In genomic region chr1:32487182-32487581, GRCh38 we compare ENCODE assay signal across 20 cellular contexts. TPM values are rescaled to one million over a fixed set of nuclear protein-coding genes. Genes with fewer than 3 reads are reported as not detected.
DNase-seq lines count a peak whose midpoint lies in the region; ATAC-seq and TF ChIP-seq lines count a peak whose summit lies in the region.
"Had no signal": no experiment of that assay in that cellular context is flagged by ENCODE, and none has a peak within 500 bp of the region (broad histone marks: within the 10 kb centered on the region; RNA-seq: fewer than 3 reads in every experiment).

No MANE protein-coding gene starts in this region.

- H3K36me3 ChIP-seq in PC-9 (ENCODE audit: low read depth) (no peaks in the 10 kb centered on the region), hepatocyte (replicated peaks; ENCODE audit: insufficient read depth, low read depth) (no peaks in the 10 kb centered on the region), suprapubic skin (no peaks in the 10 kb centered on the region)
- H3K36me3 ChIP-seq: HAP-1, SJSA1 had no signal

- CTCF ChIA-PET in PC-9 (lab: Charles Lee), result interaction anchor here (0.6 kb wide), 1 partner anchor 34 kb away, joined by 4 read pairs; no protein-coding TSS in a partner anchor

- no peak for TF ChIP-seq EP300 in suprapubic skin (IDR thresholded peaks at IDR 0.05)

- H3K27ac ChIP-seq in PC-9, result peak overlapping the region; percentile 54
- peak overlapping the region; percentile 59 for H3K27ac ChIP-seq in hepatocyte
- H3K27ac ChIP-seq in suprapubic skin, result no peak overlapping the region
- H3K27ac ChIP-seq: SJSA1 had no signal

- peaks cover 23% of the 10 kb centered on the region for H3K36me3 Mint-ChIP-seq in progenitor cell of endocrine pancreas (ENCODE audit: insufficient read depth)

- peaks cover 25% of the 10 kb centered on the region for H3K4me1 Mint-ChIP-seq in progenitor cell of endocrine pancreas (ENCODE audit: low read depth)
- H3K4me1 Mint-ChIP-seq: CD8-positive, alpha-beta memory T cell had no signal

- no TSS peak for BruUV-seq in PC-9 (replicated peaks; lab: Mats Ljungman, UMichigan)

- POLR2A ChIA-PET in PC-9 (lab: Charles Lee; ENCODE audit: unreplicated experiment), result interaction anchor here (0.6 to 0.7 kb wide), 2 partner anchors 31 to 68 kb away, joined by 3 read pairs; no protein-coding TSS in a partner anchor

- TF ChIP-seq CTCF in PC-9 (conservative IDR thresholded peaks at IDR 0.05) (no peak; the same call in 1 of the 2 replicates), hepatocyte (IDR thresholded peaks at IDR 0.05; ENCODE audit: poor library complexity) (no peak), progenitor cell of endocrine pancreas (IDR thresholded peaks at IDR 0.05; ENCODE audit: unreplicated experiment) (no peak), suprapubic skin (IDR thresholded peaks at IDR 0.05) (no peak)

- H3F3A ChIP-seq in PC-9 (ENCODE audit: insufficient read depth, low read depth), result peaks cover 21% of the 10 kb centered on the region

- intact Hi-C loops in PC-9 (cut with micrococcal nuclease; ENCODE audit: unreplicated experiment), result no loop called here

- H3K9me2 ChIP-seq in PC-9 (ENCODE audit: insufficient read depth), result no peaks in the 10 kb centered on the region
- H3K9me2 ChIP-seq in hepatocyte (replicated peaks; ENCODE audit: insufficient read depth), result no peaks in the 10 kb centered on the region

- H3K4me2 ChIP-seq in PC-9, result peak overlapping the region; percentile 67
- no peak overlapping the region for H3K4me2 ChIP-seq in hepatocyte

- peak overlapping the region; percentile 13; the same call in 1 of the 2 replicates for H3K4me3 ChIP-seq in PC-9
- H3K4me3 ChIP-seq in hepatocyte, result no peak overlapping the region
- H3K4me3 ChIP-seq in suprapubic skin, result no peak overlapping the region
- H3K4me3 ChIP-seq: HAP-1, SJSA1 had no signal

- H2AFZ ChIP-seq in PC-9 (no peak overlapping the region), hepatocyte (no peak overlapping the region)

- peaks cover 25% of the 10 kb centered on the region for H3K4me1 ChIP-seq in PC-9 (replicated peaks; ENCODE audit: insufficient read depth)
- H3K4me1 ChIP-seq in hepatocyte (ENCODE audit: insufficient read depth), result peaks cover 11% of the 10 kb centered on the region
- no peaks in the 10 kb centered on the region for H3K4me1 ChIP-seq in suprapubic skin
- H3K4me1 ChIP-seq: HAP-1, SJSA1 had no signal

- H3K27me3 Mint-ChIP-seq in progenitor cell of endocrine pancreas, result no peaks in the 10 kb centered on the region

- H3K27me3 ChIP-seq in PC-9 (ENCODE audit: insufficient read depth, low read depth) (peaks cover 7% of the 10 kb centered on the region; the same call in 1 of the 2 replicates), hepatocyte (no peaks in the 10 kb centered on the region), suprapubic skin (no peaks in the 10 kb centered on the region)
- H3K27me3 ChIP-seq: SJSA1 had no signal

- ATAC-seq in GM21423 (IDR thresholded peaks at IDR 0.05; ENCODE audit: unreplicated experiment), result no peak

- peak overlapping the region; percentile 88 for H3K27ac Mint-ChIP-seq in progenitor cell of endocrine pancreas
- H3K27ac Mint-ChIP-seq: CD8-positive, alpha-beta memory T cell had no signal

- no peaks in the 10 kb centered on the region for H4K20me1 ChIP-seq in PC-9 (ENCODE audit: insufficient read depth)
- no peaks in the 10 kb centered on the region for H4K20me1 ChIP-seq in hepatocyte (ENCODE audit: insufficient read depth, poor library complexity, severe bottlenecking)

- peak overlapping the region; percentile 40 for H3K4me3 Mint-ChIP-seq in progenitor cell of endocrine pancreas (ENCODE audit: low read depth)
- H3K4me3 Mint-ChIP-seq: CD8-positive, alpha-beta memory T cell had no signal

- no peaks in the 10 kb centered on the region for H3K9me3 ChIP-seq in PC-9 (ENCODE audit: insufficient read depth, low read depth)
- H3K9me3 ChIP-seq in hepatocyte (ENCODE audit: low read depth), result no peaks in the 10 kb centered on the region
- H3K9me3 ChIP-seq in suprapubic skin, result no peaks in the 10 kb centered on the region
- H3K9me3 ChIP-seq: HAP-1, SJSA1 had no signal

- DNase-seq in HT1080 (ENCODE audit: low read depth) (peak; percentile 10), PC-9 (peak in 1 of 2 experiments; percentile 66), hepatocyte (ENCODE audit: low spot score) (no peak), progenitor cell of endocrine pancreas (ENCODE audit: low spot score, unreplicated experiment) (no peak), medulla oblongata (ENCODE audit: extremely low spot score) (no peak), suprapubic skin (ENCODE audit: low spot score in 2 of 2) (no peak)
- DNase-seq in effector CD8-positive, alpha-beta T cell (lab: John Stamatoyannopoulos, UW), result no peak
- DNase-seq: ACHN; C1 segment of cervical spinal cord; CD8-positive, alpha-beta memory T cell; KG1; MV-4-11; NCI-H1417; NCI-H187; NCI-H2107; NCI-H510A treated with DMSO at 0.1 percent for 48 hours; NCI-H82 had no signal

- H3K79me2 ChIP-seq in PC-9 (ENCODE audit: low read depth) (no peaks in the 10 kb centered on the region), hepatocyte (no peaks in the 10 kb centered on the region)

- TF ChIP-seq POLR2A in suprapubic skin (IDR thresholded peaks at IDR 0.05), result no peak

- no peaks in the 10 kb centered on the region for H3K9me3 Mint-ChIP-seq in progenitor cell of endocrine pancreas (ENCODE audit: low read depth)
- H3K9me3 Mint-ChIP-seq: CD8-positive, alpha-beta memory T cell had no signal

- 79% methylated on average over 5 of the region's 5 CpGs for WGBS in hepatocyte (ENCODE audit: low lambda C conversion rate, missing lambda C conversion rate)
- 91% methylated on average over 5 of the region's 5 CpGs for WGBS in suprapubic skin

RNA-seq across cellular contexts. Expression of gene ZBTB8B, which starts 22.3 kb away (rescaled TPM):
- not detected in 2 replicates for total RNA-seq in HT1080 (2014; rRNA removed; shearing (Covaris generic))
- polyA plus RNA-seq in HT1080 (2015; cell fraction: cytosol; rRNA removed), result not detected in 2 replicates
- polyA plus RNA-seq in HT1080 (2015; cell fraction: nucleus; rRNA removed), result 0.01 TPM in 1 of 2 replicates, not detected in the other
- total RNA-seq in PC-9 (2021) (0.05 and 0.09 TPM in 2 replicates), hepatocyte (0.36 and 0.90 TPM in 2 replicates), progenitor cell of endocrine pancreas (4.3 and 4.7 TPM in 2 replicates), suprapubic skin (under 1 TPM in 1 of 4 donors, not detected in 3; 0.08 TPM)
- polyA plus RNA-seq in hepatocyte, result 0.22 and 0.28 TPM in 2 replicates
- total RNA-seq: CD8-positive, alpha-beta memory T cell; SJSA1 had no signal
- polyA plus RNA-seq: CD8-positive, alpha-beta memory T cell had no signal

RNA-seq across cellular contexts. Expression of gene ZBTB8A, which starts 52.0 kb away (rescaled TPM):
- 1.9 and 3.1 TPM in 2 replicates for total RNA-seq in HT1080 (2014; rRNA removed; shearing (Covaris generic))
- 2.1 and 2.3 TPM in 2 replicates for polyA plus RNA-seq in HT1080 (2015; cell fraction: cytosol; rRNA removed)
- 2.4 and 3.0 TPM in 2 replicates for polyA plus RNA-seq in HT1080 (2015; cell fraction: nucleus; rRNA removed)
- 4.2 and 4.3 TPM in 2 replicates for total RNA-seq in PC-9 (2021)
- 5.1 and 5.7 TPM in 2 replicates for total RNA-seq in hepatocyte
- polyA plus RNA-seq in hepatocyte, result 3.0 and 3.7 TPM in 2 replicates
- total RNA-seq in progenitor cell of endocrine pancreas, result 8.9 and 10.8 TPM in 2 replicates
- total RNA-seq in suprapubic skin, result 1 to 10 TPM; 2.3 to 3.4 (median 3.1) TPM
- polyA plus RNA-seq: CD8-positive, alpha-beta memory T cell had no signal
